In the genomic region with DNA sequence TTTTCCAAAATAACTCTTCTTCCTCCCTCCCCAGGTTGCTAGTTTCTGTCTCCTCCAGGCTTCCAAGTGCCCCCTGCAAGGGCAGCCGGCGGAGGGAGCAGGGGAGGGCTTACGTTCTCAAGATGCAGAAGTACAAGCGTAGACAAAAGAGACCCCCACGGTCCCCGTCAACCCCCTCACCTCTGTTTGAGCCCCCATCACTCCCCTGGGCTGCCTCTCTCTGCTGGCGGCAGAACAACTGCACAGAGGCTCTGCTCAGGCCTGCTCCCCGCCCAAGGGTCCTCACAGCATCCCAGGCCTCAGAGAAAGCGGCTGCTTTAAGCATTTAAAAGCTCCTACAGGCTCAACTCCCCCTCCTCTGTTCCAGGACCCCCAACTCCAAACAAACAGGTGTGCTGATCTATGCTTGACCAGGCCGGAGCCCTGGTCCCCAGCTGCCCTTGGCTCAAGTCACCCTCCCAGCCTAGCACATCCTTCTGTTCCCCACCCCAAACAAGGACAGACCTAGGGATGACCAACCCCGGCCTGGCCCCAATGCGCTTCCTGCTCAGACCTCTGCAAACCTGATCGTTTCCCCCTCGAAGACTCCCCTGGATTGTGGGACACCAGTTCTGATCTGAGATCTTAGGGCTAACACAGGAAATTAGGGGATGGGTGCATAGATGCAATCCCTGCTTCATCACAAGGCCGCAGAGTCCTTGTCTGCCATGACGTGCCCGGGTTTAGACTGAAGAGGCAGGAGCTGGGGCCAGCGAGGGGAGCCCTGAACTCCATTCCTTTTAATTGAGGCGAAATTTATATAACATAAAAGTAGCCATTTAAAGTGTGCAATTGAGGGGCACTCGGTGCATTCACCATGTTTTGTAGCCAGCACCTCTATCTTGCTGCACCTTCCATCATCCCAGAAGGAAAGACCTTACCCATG, we compare ENCODE assay signal across 18 cellular contexts. TPM values are rescaled to one million over a fixed set of nuclear protein-coding genes. Genes with fewer than 3 reads are reported as not detected.
DNase-seq lines count a peak whose midpoint lies in the region; ATAC-seq and TF ChIP-seq lines count a peak whose summit lies in the region.
"Had no signal": no experiment of that assay in that cellular context is flagged by ENCODE, and none has a peak within 500 bp of the region (broad histone marks: within the 10 kb centered on the region; RNA-seq: fewer than 3 reads in every experiment).

No MANE protein-coding gene starts in this region.

- H3K36me3 ChIP-seq in tibial artery, result no peaks in the 10 kb centered on the region

- no peaks in the 10 kb centered on the region for H3K4me1 Mint-ChIP-seq in activated CD4-positive, alpha-beta memory T cell treated with anti-CD3 and anti-CD28 coated beads for 36 hours (ENCODE audit: low read depth)
- H3K4me1 Mint-ChIP-seq in activated CD4-positive, alpha-beta memory T cell treated with anti-CD3 and anti-CD28 coated beads, Interleukin-2, amount 10 ng/mL, durations not matched to agents 7 days and 5 days, result no peaks in the 10 kb centered on the region
- H3K4me1 Mint-ChIP-seq in mesothelial cell of epicardium, result peaks cover 20% of the 10 kb centered on the region
- H3K4me1 Mint-ChIP-seq: naive thymus-derived CD4-positive, alpha-beta T cell had no signal

- CTCF ChIA-PET in activated CD4-positive, alpha-beta memory T cell treated with anti-CD3 and anti-CD28 coated beads for 36 hours (lab: Charles Lee), result no interaction called here
- CTCF ChIA-PET in activated CD4-positive, alpha-beta memory T cell treated with anti-CD3 and anti-CD28 coated beads, Interleukin-2, amount 10 ng/mL, durations not matched to agents 7 days and 5 days (lab: Charles Lee), result no interaction called here

- H3K9me3 ChIP-seq in tibial artery, result no peaks in the 10 kb centered on the region

- H3K4me1 ChIP-seq in tibial artery, result no peaks in the 10 kb centered on the region

- POLR2A ChIA-PET in activated CD4-positive, alpha-beta memory T cell treated with anti-CD3 and anti-CD28 coated beads for 36 hours (lab: Charles Lee), result no interaction called here
- POLR2A ChIA-PET in activated CD4-positive, alpha-beta memory T cell treated with anti-CD3 and anti-CD28 coated beads, Interleukin-2, amount 10 ng/mL, durations not matched to agents 7 days and 5 days (lab: Charles Lee), result no interaction called here

- TF ChIP-seq CTCF in mesothelial cell of epicardium (IDR thresholded peaks at IDR 0.05; ENCODE audit: unreplicated experiment) (no peak), tibial artery (IDR thresholded peaks at IDR 0.05) (no peak)

- no peaks in the 10 kb centered on the region for H3K36me3 Mint-ChIP-seq in activated CD4-positive, alpha-beta memory T cell treated with anti-CD3 and anti-CD28 coated beads for 36 hours
- H3K36me3 Mint-ChIP-seq in activated CD4-positive, alpha-beta memory T cell treated with anti-CD3 and anti-CD28 coated beads, Interleukin-2, amount 10 ng/mL, durations not matched to agents 7 days and 5 days (ENCODE audit: low read depth), result no peaks in the 10 kb centered on the region
- no peaks in the 10 kb centered on the region for H3K36me3 Mint-ChIP-seq in mesothelial cell of epicardium
- H3K36me3 Mint-ChIP-seq: brain; CD8-positive, alpha-beta T cell; naive thymus-derived CD4-positive, alpha-beta T cell had no signal

- no peak for ATAC-seq in GM18868 (IDR thresholded peaks at IDR 0.05; ENCODE audit: unreplicated experiment)
- ATAC-seq: activated CD8-positive, alpha-beta T cell treated with anti-CD3 and anti-CD28 coated beads, Interleukin-2, amount 10 ng/mL, durations not matched to agents 7 days and 5 days; CD8-positive, alpha-beta T cell; naive thymus-derived CD4-positive, alpha-beta T cell had no signal

- H3K27me3 Mint-ChIP-seq in activated CD4-positive, alpha-beta memory T cell treated with anti-CD3 and anti-CD28 coated beads for 36 hours, result peaks cover 22% of the 10 kb centered on the region
- H3K27me3 Mint-ChIP-seq in activated CD4-positive, alpha-beta memory T cell treated with anti-CD3 and anti-CD28 coated beads, Interleukin-2, amount 10 ng/mL, durations not matched to agents 7 days and 5 days, result no peaks in the 10 kb centered on the region
- peaks cover 37% of the 10 kb centered on the region for H3K27me3 Mint-ChIP-seq in mesothelial cell of epicardium (ENCODE audit: low read depth)

- H3K27me3 ChIP-seq in tibial artery, result peaks cover 0 to 66% of the 10 kb centered on the region in 2 donors

- H3K27ac Mint-ChIP-seq in activated CD4-positive, alpha-beta memory T cell treated with anti-CD3 and anti-CD28 coated beads for 36 hours, result no peak overlapping the region
- H3K27ac Mint-ChIP-seq in activated CD4-positive, alpha-beta memory T cell treated with anti-CD3 and anti-CD28 coated beads, Interleukin-2, amount 10 ng/mL, durations not matched to agents 7 days and 5 days, result no peak overlapping the region
- H3K27ac Mint-ChIP-seq in mesothelial cell of epicardium, result no peak overlapping the region
- H3K27ac Mint-ChIP-seq: activated CD8-positive, alpha-beta T cell treated with anti-CD3 and anti-CD28 coated beads, Interleukin-2, amount 10 ng/mL, durations not matched to agents 7 days and 5 days; CD8-positive, alpha-beta T cell; naive thymus-derived CD4-positive, alpha-beta T cell had no signal

- DNase-seq in activated CD4-positive, alpha-beta memory T cell treated with anti-CD3 and anti-CD28 coated beads for 36 hours, result peak; percentile 1
- no peak for DNase-seq in activated CD4-positive, alpha-beta memory T cell treated with anti-CD3 and anti-CD28 coated beads, Interleukin-2, amount 10 ng/mL, durations not matched to agents 7 days and 5 days
- DNase-seq in caudate nucleus (lab: John Stamatoyannopoulos, UW) (no peak), mesothelial cell of epicardium (ENCODE audit: low spot score in 2 of 2, unreplicated experiment in 2 of 2) (peak; percentile 10 to 32), tibial artery (peak; percentile 7 to 50), CD1c-positive myeloid dendritic cell (ENCODE audit: extremely low spot score) (no peak), NCI-H2029 treated with DMSO at 0.1 percent for 48 hours (lab: John Stamatoyannopoulos, UW) (no peak)
- DNase-seq: NCI-H1694; stimulated activated CD4-positive, alpha-beta T cell treated with anti-CD3 and anti-CD28 coated beads, Interleukin-1b, Interleukin-23, amount 100 ng/mL, for 48 hours had no signal

- H3K27ac ChIP-seq in caudate nucleus (ENCODE audit: low read depth, low read length), result peak overlapping the region; percentile 70
- no peak overlapping the region for H3K27ac ChIP-seq in tibial artery

- intact Hi-C loops in activated CD4-positive, alpha-beta memory T cell treated with anti-CD3 and anti-CD28 coated beads for 36 hours (cut with micrococcal nuclease), result no loop called here
- intact Hi-C loops in tibial artery (cut with DNase I; ENCODE audit: low total_unique reads), result no loop called here

- no peaks in the 10 kb centered on the region for H3K9me3 Mint-ChIP-seq in activated CD4-positive, alpha-beta memory T cell treated with anti-CD3 and anti-CD28 coated beads for 36 hours
- H3K9me3 Mint-ChIP-seq in activated CD4-positive, alpha-beta memory T cell treated with anti-CD3 and anti-CD28 coated beads, Interleukin-2, amount 10 ng/mL, durations not matched to agents 7 days and 5 days, result no peaks in the 10 kb centered on the region
- no peaks in the 10 kb centered on the region for H3K9me3 Mint-ChIP-seq in mesothelial cell of epicardium
- H3K9me3 Mint-ChIP-seq: CD8-positive, alpha-beta T cell had no signal

- no peak overlapping the region for H3K4me3 ChIP-seq in tibial artery

- H3K4me3 Mint-ChIP-seq in activated CD4-positive, alpha-beta memory T cell treated with anti-CD3 and anti-CD28 coated beads for 36 hours, result no peak overlapping the region
- no peak overlapping the region for H3K4me3 Mint-ChIP-seq in activated CD4-positive, alpha-beta memory T cell treated with anti-CD3 and anti-CD28 coated beads, Interleukin-2, amount 10 ng/mL, durations not matched to agents 7 days and 5 days
- no peak overlapping the region for H3K4me3 Mint-ChIP-seq in mesothelial cell of epicardium
- H3K4me3 Mint-ChIP-seq: activated CD8-positive, alpha-beta T cell treated with anti-CD3 and anti-CD28 coated beads, Interleukin-2, amount 10 ng/mL, durations not matched to agents 7 days and 5 days; brain; CD8-positive, alpha-beta T cell; naive thymus-derived CD4-positive, alpha-beta T cell had no signal

RNA-seq across cellular contexts. Expression of a gene that starts 17.2 kb away (rescaled TPM):
- not detected for total RNA-seq in activated CD4-positive, alpha-beta memory T cell treated with anti-CD3 and anti-CD28 coated beads for 36 hours
- not detected for total RNA-seq in activated CD4-positive, alpha-beta memory T cell treated with anti-CD3 and anti-CD28 coated beads, Interleukin-2, amount 10 ng/mL, durations not matched to agents 7 days and 5 days
- 0.11 to 0.20 TPM in 2 of 3 replicates, not detected in the other for total RNA-seq in mesothelial cell of epicardium
- total RNA-seq: activated CD8-positive, alpha-beta T cell treated with anti-CD3 and anti-CD28 coated beads, Interleukin-2, amount 10 ng/mL, durations not matched to agents 7 days and 5 days; CD8-positive, alpha-beta T cell; liver; M059J; renal cortical epithelial cell; SK-MEL-5 had no signal

Comparison
In these comparisons a context has a peak if more than half of its experiments do, and no peak if none do; other contexts are left out.
1. DNase-seq: peak in activated CD4-positive, alpha-beta memory T cell treated with anti-CD3 and anti-CD28 coated beads for 36 hours (single experiment), mesothelial cell of epicardium (2 of 2) and tibial artery (2 of 2); none in activated CD4-positive, alpha-beta memory T cell treated with anti-CD3 and anti-CD28 coated beads, Interleukin-2, amount 10 ng/mL, durations not matched to agents 7 days and 5 days (single experiment), caudate nucleus (0 of 61), CD1c-positive myeloid dendritic cell (single experiment) and NCI-H2029 treated with DMSO at 0.1 percent for 48 hours (single experiment).